Comparison of ENCODE assay signal across 1 cellular context in the genomic region with DNA sequence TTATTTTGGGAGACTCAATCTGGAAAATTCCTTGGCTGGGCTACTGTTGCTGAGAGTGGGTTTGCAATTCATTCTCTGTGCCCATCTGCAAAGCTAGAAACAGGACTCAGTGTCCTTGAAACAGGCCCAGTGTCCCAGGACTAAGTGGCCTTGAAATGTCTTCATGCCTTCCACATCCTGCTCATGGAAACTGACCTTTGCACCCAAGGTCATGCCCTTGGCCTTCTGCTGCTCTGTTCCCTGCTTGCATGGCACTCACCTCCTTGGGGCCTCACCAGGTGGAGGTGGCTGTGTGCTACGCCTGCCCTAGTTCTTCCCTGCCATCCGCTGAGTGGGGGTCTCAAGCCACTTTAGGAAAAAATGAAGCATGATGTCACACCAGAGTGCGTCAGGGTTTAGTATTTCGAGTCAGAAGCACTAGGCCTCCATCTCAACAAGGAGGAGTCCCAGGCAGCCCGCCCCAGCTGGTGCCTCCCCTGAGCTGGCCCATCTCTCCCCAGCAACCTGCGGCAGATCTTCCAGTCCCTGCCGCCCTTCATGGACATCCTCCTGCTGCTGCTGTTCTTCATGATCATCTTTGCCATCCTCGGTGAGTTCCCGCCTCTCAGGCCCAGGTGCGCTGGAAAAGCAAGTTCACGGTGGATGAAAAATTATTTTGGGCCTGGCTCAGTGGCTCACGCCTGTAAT.
A peak's percentile ranks its signal among the peaks of the same experiment; 100 is the strongest.
TF ChIP-seq lines count a peak whose summit lies in the region.

No MANE protein-coding gene starts in this region.

TF ChIP-seq in HepG2, 621 proteins besides CTCF, POLR2A, EP300 and RAD21 (continued from another document and continues in another):
- TF ChIP-seq GMEB2 (CRISPR knock-in tag; IDR thresholded peaks at IDR 0.05; ENCODE audit: low read depth) (no peak), USF2 (IDR thresholded peaks at IDR 0.05; ENCODE audit: low read depth, low read length) (no peak), USF2 (CRISPR knock-in tag; IDR thresholded peaks at IDR 0.05; ENCODE audit: borderline replicate concordance) (no peak), HNF4A (CRISPR knock-in tag; IDR thresholded peaks at IDR 0.05) (peak; percentile 84), NFE2L1 (CRISPR knock-in tag; IDR thresholded peaks at IDR 0.05; ENCODE audit: borderline replicate concordance) (no peak), MAFK (conservative IDR thresholded peaks at IDR 0.05 in 1 of 2, IDR thresholded peaks at IDR 0.05 in 1 of 2; ENCODE audit: low read length in 2 of 2) (no peak), ZNF646 (CRISPR knock-in tag; IDR thresholded peaks at IDR 0.05) (no peak), SMAD3 (CRISPR knock-in tag; IDR thresholded peaks at IDR 0.05) (no peak), HNRNPLL (IDR thresholded peaks at IDR 0.05; ENCODE audit: low read depth, low read length, poor library complexity, severe bottlenecking) (no peak), HOXA3 (CRISPR knock-in tag; IDR thresholded peaks at IDR 0.05) (0 out of 2 replicates have a peak, but pooled peaks have one; percentile 27), NR2F1 (CRISPR knock-in tag; IDR thresholded peaks at IDR 0.05) (peak; percentile 58 to 87; a peak in 3 of 4 replicates), SIX1 (CRISPR knock-in tag; IDR thresholded peaks at IDR 0.05; ENCODE audit: borderline replicate concordance) (no peak), MIER2 (CRISPR knock-in tag; IDR thresholded peaks at IDR 0.05) (no peak), RORA (CRISPR knock-in tag; IDR thresholded peaks at IDR 0.05) (no peak)
- TF ChIP-seq, protein P1, sequence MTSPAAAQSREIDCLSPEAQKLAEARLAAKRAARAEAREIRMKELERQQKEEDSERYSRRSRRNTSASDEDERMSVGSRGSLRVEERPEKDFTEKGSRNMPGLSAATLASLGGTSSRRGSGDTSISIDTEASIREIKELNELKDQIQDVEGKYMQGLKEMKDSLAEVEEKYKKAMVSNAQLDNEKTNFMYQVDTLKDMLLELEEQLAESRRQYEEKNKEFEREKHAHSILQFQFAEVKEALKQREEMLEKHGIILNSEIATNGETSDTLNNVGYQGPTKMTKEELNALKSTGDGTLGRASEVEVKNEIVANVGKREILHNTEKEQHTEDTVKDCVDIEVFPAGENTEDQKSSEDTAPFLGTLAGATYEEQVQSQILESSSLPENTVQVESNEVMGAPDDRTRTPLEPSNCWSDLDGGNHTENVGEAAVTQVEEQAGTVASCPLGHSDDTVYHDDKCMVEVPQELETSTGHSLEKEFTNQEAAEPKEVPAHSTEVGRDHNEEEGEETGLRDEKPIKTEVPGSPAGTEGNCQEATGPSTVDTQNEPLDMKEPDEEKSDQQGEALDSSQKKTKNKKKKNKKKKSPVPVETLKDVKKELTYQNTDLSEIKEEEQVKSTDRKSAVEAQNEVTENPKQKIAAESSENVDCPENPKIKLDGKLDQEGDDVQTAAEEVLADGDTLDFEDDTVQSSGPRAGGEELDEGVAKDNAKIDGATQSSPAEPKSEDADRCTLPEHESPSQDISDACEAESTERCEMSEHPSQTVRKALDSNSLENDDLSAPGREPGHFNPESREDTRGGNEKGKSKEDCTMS (CRISPR knock-in tag; conservative IDR thresholded peaks at IDR 0.05), result no peak
- TF ChIP-seq, protein P2, sequence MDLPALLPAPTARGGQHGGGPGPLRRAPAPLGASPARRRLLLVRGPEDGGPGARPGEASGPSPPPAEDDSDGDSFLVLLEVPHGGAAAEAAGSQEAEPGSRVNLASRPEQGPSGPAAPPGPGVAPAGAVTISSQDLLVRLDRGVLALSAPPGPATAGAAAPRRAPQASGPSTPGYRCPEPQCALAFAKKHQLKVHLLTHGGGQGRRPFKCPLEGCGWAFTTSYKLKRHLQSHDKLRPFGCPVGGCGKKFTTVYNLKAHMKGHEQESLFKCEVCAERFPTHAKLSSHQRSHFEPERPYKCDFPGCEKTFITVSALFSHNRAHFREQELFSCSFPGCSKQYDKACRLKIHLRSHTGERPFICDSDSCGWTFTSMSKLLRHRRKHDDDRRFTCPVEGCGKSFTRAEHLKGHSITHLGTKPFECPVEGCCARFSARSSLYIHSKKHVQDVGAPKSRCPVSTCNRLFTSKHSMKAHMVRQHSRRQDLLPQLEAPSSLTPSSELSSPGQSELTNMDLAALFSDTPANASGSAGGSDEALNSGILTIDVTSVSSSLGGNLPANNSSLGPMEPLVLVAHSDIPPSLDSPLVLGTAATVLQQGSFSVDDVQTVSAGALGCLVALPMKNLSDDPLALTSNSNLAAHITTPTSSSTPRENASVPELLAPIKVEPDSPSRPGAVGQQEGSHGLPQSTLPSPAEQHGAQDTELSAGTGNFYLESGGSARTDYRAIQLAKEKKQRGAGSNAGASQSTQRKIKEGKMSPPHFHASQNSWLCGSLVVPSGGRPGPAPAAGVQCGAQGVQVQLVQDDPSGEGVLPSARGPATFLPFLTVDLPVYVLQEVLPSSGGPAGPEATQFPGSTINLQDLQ (CRISPR knock-in tag; IDR thresholded peaks at IDR 0.05), result no peak
- TF ChIP-seq, protein P3, sequence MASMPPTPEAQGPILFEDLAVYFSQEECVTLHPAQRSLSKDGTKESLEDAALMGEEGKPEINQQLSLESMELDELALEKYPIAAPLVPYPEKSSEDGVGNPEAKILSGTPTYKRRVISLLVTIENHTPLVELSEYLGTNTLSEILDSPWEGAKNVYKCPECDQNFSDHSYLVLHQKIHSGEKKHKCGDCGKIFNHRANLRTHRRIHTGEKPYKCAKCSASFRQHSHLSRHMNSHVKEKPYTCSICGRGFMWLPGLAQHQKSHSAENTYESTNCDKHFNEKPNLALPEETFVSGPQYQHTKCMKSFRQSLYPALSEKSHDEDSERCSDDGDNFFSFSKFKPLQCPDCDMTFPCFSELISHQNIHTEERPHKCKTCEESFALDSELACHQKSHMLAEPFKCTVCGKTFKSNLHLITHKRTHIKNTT (CRISPR knock-in tag; IDR thresholded peaks at IDR 0.05), result no peak
- TF ChIP-seq, protein P4, sequence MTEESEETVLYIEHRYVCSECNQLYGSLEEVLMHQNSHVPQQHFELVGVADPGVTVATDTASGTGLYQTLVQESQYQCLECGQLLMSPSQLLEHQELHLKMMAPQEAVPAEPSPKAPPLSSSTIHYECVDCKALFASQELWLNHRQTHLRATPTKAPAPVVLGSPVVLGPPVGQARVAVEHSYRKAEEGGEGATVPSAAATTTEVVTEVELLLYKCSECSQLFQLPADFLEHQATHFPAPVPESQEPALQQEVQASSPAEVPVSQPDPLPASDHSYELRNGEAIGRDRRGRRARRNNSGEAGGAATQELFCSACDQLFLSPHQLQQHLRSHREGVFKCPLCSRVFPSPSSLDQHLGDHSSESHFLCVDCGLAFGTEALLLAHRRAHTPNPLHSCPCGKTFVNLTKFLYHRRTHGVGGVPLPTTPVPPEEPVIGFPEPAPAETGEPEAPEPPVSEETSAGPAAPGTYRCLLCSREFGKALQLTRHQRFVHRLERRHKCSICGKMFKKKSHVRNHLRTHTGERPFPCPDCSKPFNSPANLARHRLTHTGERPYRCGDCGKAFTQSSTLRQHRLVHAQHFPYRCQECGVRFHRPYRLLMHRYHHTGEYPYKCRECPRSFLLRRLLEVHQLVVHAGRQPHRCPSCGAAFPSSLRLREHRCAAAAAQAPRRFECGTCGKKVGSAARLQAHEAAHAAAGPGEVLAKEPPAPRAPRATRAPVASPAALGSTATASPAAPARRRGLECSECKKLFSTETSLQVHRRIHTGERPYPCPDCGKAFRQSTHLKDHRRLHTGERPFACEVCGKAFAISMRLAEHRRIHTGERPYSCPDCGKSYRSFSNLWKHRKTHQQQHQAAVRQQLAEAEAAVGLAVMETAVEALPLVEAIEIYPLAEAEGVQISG (CRISPR knock-in tag; IDR thresholded peaks at IDR 0.05), result no peak
- TF ChIP-seq, protein P5, sequence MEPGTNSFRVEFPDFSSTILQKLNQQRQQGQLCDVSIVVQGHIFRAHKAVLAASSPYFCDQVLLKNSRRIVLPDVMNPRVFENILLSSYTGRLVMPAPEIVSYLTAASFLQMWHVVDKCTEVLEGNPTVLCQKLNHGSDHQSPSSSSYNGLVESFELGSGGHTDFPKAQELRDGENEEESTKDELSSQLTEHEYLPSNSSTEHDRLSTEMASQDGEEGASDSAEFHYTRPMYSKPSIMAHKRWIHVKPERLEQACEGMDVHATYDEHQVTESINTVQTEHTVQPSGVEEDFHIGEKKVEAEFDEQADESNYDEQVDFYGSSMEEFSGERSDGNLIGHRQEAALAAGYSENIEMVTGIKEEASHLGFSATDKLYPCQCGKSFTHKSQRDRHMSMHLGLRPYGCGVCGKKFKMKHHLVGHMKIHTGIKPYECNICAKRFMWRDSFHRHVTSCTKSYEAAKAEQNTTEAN (CRISPR knock-in tag; conservative IDR thresholded peaks at IDR 0.05), result no peak
